ENCODE assay signal across 8 cellular contexts in genomic region chr22:38427940-38428339, GRCh38. TPM values are rescaled to one million over a fixed set of nuclear protein-coding genes. Genes with fewer than 3 reads are reported as not detected.
"Had no signal": no experiment of that assay in that cellular context is flagged by ENCODE, and none has a peak within 500 bp of the region (broad histone marks: within the 10 kb centered on the region; RNA-seq: fewer than 3 reads in every experiment).

No MANE protein-coding gene starts in this region.

- H3K4me3 ChIP-seq: GM23248, HAP-1 had no signal

- H3K9me3 ChIP-seq: HAP-1 had no signal

- ATAC-seq: HCT116 had no signal

- DNase-seq: GM23248, GOT3, H7, IMR-90, KBM-7 had no signal

- H3K36me3 ChIP-seq: HAP-1 had no signal

- H3K27ac ChIP-seq: GM23248 had no signal

- H3K4me1 ChIP-seq: HAP-1 had no signal

RNA-seq across cellular contexts. Expression of gene KCNJ4, which starts 27.1 kb away (rescaled TPM):
- total RNA-seq: GM23248, HT-29, IMR-90 had no signal
